ENCODE assay signal across 8 cellular contexts in genomic region chr19:41753159-41753558, GRCh38. TPM values are rescaled to one million over a fixed set of nuclear protein-coding genes. Genes with fewer than 3 reads are reported as not detected.
DNase-seq lines count a peak whose midpoint lies in the region; ATAC-seq lines count a peak whose summit lies in the region.

No MANE protein-coding gene starts in this region.

- H3K36me3 ChIP-seq in CD8-positive, alpha-beta memory T cell (ENCODE audit: insufficient read depth, low read length): no peaks in the 10 kb centered on the region

- H3K9me3 Mint-ChIP-seq in CD8-positive, alpha-beta memory T cell: no peaks in the 10 kb centered on the region

- H3K27me3 Mint-ChIP-seq in CD8-positive, alpha-beta memory T cell: peaks cover 22 to 52% of the 10 kb centered on the region in 2 donors

- H3K4me3 Mint-ChIP-seq in CD8-positive, alpha-beta memory T cell: no peak overlapping the region

- CTCF ChIA-PET in CD8-positive, alpha-beta memory T cell (lab: Charles Lee): interaction anchor here (0.7 to 5.1 kb wide), 21 partner anchors 8 to 379 kb away, joined by 3 to 66 read pairs (median 4); partner anchors contain the start of genes CEACAM3 and DMAC2

- H3K27ac ChIP-seq in CD8-positive, alpha-beta memory T cell (ENCODE audit: low read depth, low read length): no peak overlapping the region

- ATAC-seq in HG03045 (IDR thresholded peaks at IDR 0.05; ENCODE audit: unreplicated experiment): no peak
- ATAC-seq in GM18520 (IDR thresholded peaks at IDR 0.05; ENCODE audit: unreplicated experiment): no peak

- H3K4me3 ChIP-seq in CD8-positive, alpha-beta memory T cell (ENCODE audit: low read length): no peak overlapping the region

- POLR2A ChIA-PET in CD8-positive, alpha-beta memory T cell (lab: Charles Lee): interaction anchor here (0.5 to 0.7 kb wide), 3 partner anchors 18 to 473 kb away, joined by 3 to 6 read pairs (median 3); no protein-coding TSS in a partner anchor

- H3K27ac Mint-ChIP-seq in CD8-positive, alpha-beta memory T cell: no peak overlapping the region

- H3K4me1 Mint-ChIP-seq in CD8-positive, alpha-beta memory T cell: peaks cover 3 to 6% (median 4%) of the 10 kb centered on the region in 3 donors

- no peaks in the 10 kb centered on the region for H3K9me3 ChIP-seq in CD8-positive, alpha-beta memory T cell (ENCODE audit: low read length)

- DNase-seq in CD8-positive, alpha-beta memory T cell: peak; percentile 55 to 75 (median 66)
- DNase-seq in HT1080 (ENCODE audit: low read depth) (peak; percentile 27), T follicular helper cell (ENCODE audit: low read depth) (peak; percentile 61), iPS-NIHi7 (ENCODE audit: extremely low spot score) (peak; percentile 71)
- DNase-seq in activated naive CD8-positive, alpha-beta T cell treated with anti-CD3 and anti-CD28 coated beads, Interleukin-2, amount 50 U/mL, for 16 hours (ENCODE audit: low read depth, low spot score): peak; percentile 55
- DNase-seq in stimulated activated CD4-positive, alpha-beta T cell treated with anti-CD3 and anti-CD28 coated beads, TNF-alpha, amount 100 ng/mL, for 1 hour (ENCODE audit: low read depth in 3 of 3, low spot score in 1 of 3): peak; percentile 31 to 77 (median 54)

- H3K4me1 ChIP-seq in CD8-positive, alpha-beta memory T cell (ENCODE audit: insufficient read depth, low read length): peaks cover 4% of the 10 kb centered on the region

- no peaks in the 10 kb centered on the region for H3K36me3 Mint-ChIP-seq in CD8-positive, alpha-beta memory T cell

- H3K27me3 ChIP-seq in CD8-positive, alpha-beta memory T cell (ENCODE audit: insufficient read depth, low read length, poor library complexity, severe bottlenecking): peaks cover 8% of the 10 kb centered on the region

RNA-seq across cellular contexts. Expression of gene CEACAM6, which starts 2.2 kb away (rescaled TPM):
- total RNA-seq in CD8-positive, alpha-beta memory T cell: not detected
- polyA plus RNA-seq in CD8-positive, alpha-beta memory T cell: not detected
- not detected in 2 replicates for total RNA-seq in HT1080 (2014; rRNA removed; shearing (Covaris generic))
- not detected in 2 replicates for polyA plus RNA-seq in HT1080 (2015; cell fraction: cytosol; rRNA removed)
- not detected in 2 replicates for polyA plus RNA-seq in HT1080 (2015; cell fraction: nucleus; rRNA removed)

RNA-seq across cellular contexts. Expression of gene CEACAM3, which starts 43.2 kb away (rescaled TPM):
- not detected for total RNA-seq in CD8-positive, alpha-beta memory T cell
- polyA plus RNA-seq in CD8-positive, alpha-beta memory T cell: not detected
- total RNA-seq in HT1080 (2014; rRNA removed; shearing (Covaris generic)): not detected in 2 replicates
- not detected in 2 replicates for polyA plus RNA-seq in HT1080 (2015; cell fraction: cytosol; rRNA removed)
- polyA plus RNA-seq in HT1080 (2015; cell fraction: nucleus; rRNA removed): not detected in 2 replicates

RNA-seq across cellular contexts. Expression of gene CEACAM5, which starts 44.7 kb away (rescaled TPM):
- not detected for total RNA-seq in CD8-positive, alpha-beta memory T cell
- not detected for polyA plus RNA-seq in CD8-positive, alpha-beta memory T cell
- not detected in 2 replicates for total RNA-seq in HT1080 (2014; rRNA removed; shearing (Covaris generic))
- not detected in 2 replicates for polyA plus RNA-seq in HT1080 (2015; cell fraction: cytosol; rRNA removed)
- not detected in 2 replicates for polyA plus RNA-seq in HT1080 (2015; cell fraction: nucleus; rRNA removed)
